ENCODE assay signal across 1 cellular context in the genomic region with DNA sequence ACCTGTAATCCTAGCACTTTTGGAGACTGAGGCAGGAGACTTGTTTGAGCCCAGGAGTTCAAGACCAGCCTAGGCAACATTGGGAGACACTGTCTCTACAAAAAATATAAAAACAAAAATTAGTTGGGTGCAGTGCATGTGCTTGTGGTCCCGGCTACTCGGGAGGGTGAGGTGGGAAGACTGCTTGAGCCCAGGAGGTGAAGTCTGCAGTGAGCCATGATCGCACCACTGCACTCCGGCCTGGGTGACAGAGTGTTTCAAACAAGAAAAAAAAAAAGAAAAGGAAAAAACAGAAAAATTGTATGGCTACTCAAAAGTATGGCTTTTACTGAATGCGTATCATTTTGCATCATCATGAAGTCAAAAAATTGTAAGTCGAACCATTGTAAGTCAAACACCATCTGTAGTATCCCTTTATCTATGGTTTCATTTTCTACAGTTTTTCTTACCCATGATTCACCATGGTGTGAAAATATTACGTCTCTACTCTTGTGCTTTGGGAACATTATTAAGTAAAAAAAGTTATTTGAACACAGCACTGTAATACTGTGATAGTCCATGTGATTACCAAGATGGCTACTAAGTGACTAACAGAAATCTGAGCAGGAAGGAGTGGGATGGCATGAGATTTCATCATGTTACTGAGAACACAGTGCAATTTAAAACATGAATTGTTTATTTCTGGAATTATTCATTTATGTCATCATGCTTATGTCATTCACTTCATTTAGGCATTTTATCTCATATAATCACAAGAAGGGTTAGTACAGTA.
TF ChIP-seq lines count a peak whose summit lies in the region.

No MANE protein-coding gene starts in this region.

TF ChIP-seq in IMR-90, 13 proteins besides CTCF, POLR2A, EP300 and RAD21:
- TF ChIP-seq, protein P1, sequence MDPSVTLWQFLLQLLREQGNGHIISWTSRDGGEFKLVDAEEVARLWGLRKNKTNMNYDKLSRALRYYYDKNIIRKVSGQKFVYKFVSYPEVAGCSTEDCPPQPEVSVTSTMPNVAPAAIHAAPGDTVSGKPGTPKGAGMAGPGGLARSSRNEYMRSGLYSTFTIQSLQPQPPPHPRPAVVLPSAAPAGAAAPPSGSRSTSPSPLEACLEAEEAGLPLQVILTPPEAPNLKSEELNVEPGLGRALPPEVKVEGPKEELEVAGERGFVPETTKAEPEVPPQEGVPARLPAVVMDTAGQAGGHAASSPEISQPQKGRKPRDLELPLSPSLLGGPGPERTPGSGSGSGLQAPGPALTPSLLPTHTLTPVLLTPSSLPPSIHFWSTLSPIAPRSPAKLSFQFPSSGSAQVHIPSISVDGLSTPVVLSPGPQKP (IDR thresholded peaks at IDR 0.05; ENCODE audit: borderline replicate concordance, low read depth, low read length): no peak
- TF ChIP-seq, protein P2, sequence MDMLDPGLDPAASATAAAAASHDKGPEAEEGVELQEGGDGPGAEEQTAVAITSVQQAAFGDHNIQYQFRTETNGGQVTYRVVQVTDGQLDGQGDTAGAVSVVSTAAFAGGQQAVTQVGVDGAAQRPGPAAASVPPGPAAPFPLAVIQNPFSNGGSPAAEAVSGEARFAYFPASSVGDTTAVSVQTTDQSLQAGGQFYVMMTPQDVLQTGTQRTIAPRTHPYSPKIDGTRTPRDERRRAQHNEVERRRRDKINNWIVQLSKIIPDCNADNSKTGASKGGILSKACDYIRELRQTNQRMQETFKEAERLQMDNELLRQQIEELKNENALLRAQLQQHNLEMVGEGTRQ (IDR thresholded peaks at IDR 0.05; ENCODE audit: low read depth, low read length): no peak
- TF ChIP-seq NFE2L2 (IDR thresholded peaks at IDR 0.05; ENCODE audit: low read depth, low read length) (no peak), MAZ (IDR thresholded peaks at IDR 0.05; ENCODE audit: borderline replicate concordance, low read depth, low read length) (no peak), RFX5 (IDR thresholded peaks at IDR 0.05; ENCODE audit: low read depth, low read length) (no peak), CEBPB (IDR thresholded peaks at IDR 0.05; ENCODE audit: low read depth, low read length) (peak; percentile 96), RCOR1 (IDR thresholded peaks at IDR 0.05; ENCODE audit: insufficient replicate concordance, low read length) (no peak), CHD1 (IDR thresholded peaks at IDR 0.05; ENCODE audit: low read depth, low read length) (no peak)
TF ChIP-seq in IMR-90: peak in this region for 1.
